ENCODE assay signal across 11 cellular contexts in genomic region chr2:197869501-197870111, GRCh38.
A peak's percentile ranks its signal among the peaks of the same experiment; 100 is the strongest.
DNase-seq lines count a peak whose midpoint lies in the region; FAIRE-seq and TF ChIP-seq lines count a peak whose summit lies in the region.
"Had no signal": no experiment of that assay in that cellular context is flagged by ENCODE, and none has a peak within 500 bp of the region (broad histone marks: within the 10 kb centered on the region; RNA-seq: fewer than 3 reads in every experiment).

No MANE protein-coding gene starts in this region.

- no peaks in the 10 kb centered on the region for H3K27me3 ChIP-seq in astrocyte (ENCODE audit: insufficient read depth, low read length)
- no peaks in the 10 kb centered on the region for H3K27me3 ChIP-seq in parathyroid adenoma (ENCODE audit: control insufficient read depth, insufficient read depth, low read length)
- H3K27me3 ChIP-seq in dorsolateral prefrontal cortex = no peaks in the 10 kb centered on the region

- no peaks in the 10 kb centered on the region for H4K20me1 ChIP-seq in astrocyte (ENCODE audit: insufficient read depth, low read length)

- H3K27me3 Mint-ChIP-seq in astrocyte (ENCODE audit: low read depth, unreplicated experiment) = no peaks in the 10 kb centered on the region

- H3K4me1 Mint-ChIP-seq in astrocyte (ENCODE audit: low read depth, unreplicated experiment) = peaks cover 42% of the 10 kb centered on the region

- TF ChIP-seq CTCF in astrocyte (IDR thresholded peaks at IDR 0.05; ENCODE audit: insufficient read depth, low read depth, low read length) = no peak
- no peak for TF ChIP-seq CTCF in parathyroid adenoma (IDR thresholded peaks at IDR 0.05)
- no peak for TF ChIP-seq CTCF in dorsolateral prefrontal cortex (IDR thresholded peaks at IDR 0.05 in 54 of 56, conservative IDR thresholded peaks at IDR 0.05 in 2 of 56; ENCODE audit: low read depth in 1 of 56, partially characterized antibody in 56 of 56)

- H3K36me3 ChIP-seq in astrocyte (ENCODE audit: insufficient read depth, low read length) (no peaks in the 10 kb centered on the region), parathyroid adenoma (ENCODE audit: control insufficient read depth, insufficient read depth, low read length) (no peaks in the 10 kb centered on the region)

- H3K9ac ChIP-seq in astrocyte (ENCODE audit: low read length) (no peak overlapping the region), parathyroid adenoma (no peak overlapping the region)

- DNase-seq in HS-5 (ENCODE audit: low read depth) (peak; percentile 32), SKM-1 treated with dmso at 0.1 percent for 144 hours (lab: John Stamatoyannopoulos, UW; ENCODE audit: unreplicated experiment) (peak; percentile 51), astrocyte (ENCODE audit: low read depth) (peak; percentile 76), NCI-H1930 (lab: John Stamatoyannopoulos, UW) (no peak), DMS79 treated with DMSO at 0.1 percent for 48 hours (lab: John Stamatoyannopoulos, UW) (no peak), dorsolateral prefrontal cortex (no peak)
- DNase-seq: aorta, small intestine, substantia nigra had no signal

- H3K4me2 ChIP-seq in astrocyte (ENCODE audit: low read length) (no peak overlapping the region), parathyroid adenoma (ENCODE audit: low read length) (peak overlapping the region; percentile 23)

- H3K27ac Mint-ChIP-seq in astrocyte (ENCODE audit: unreplicated experiment) = no peak overlapping the region

- no peaks in the 10 kb centered on the region for H3K36me3 Mint-ChIP-seq in astrocyte (ENCODE audit: low read depth, unreplicated experiment)

- no peak overlapping the region for H3K4me3 Mint-ChIP-seq in astrocyte (ENCODE audit: unreplicated experiment)

- no peaks in the 10 kb centered on the region for H3K79me2 ChIP-seq in astrocyte (ENCODE audit: insufficient read depth, low read length)
- no peaks in the 10 kb centered on the region for H3K79me2 ChIP-seq in parathyroid adenoma

- H3K9me3 Mint-ChIP-seq in astrocyte (ENCODE audit: unreplicated experiment) = no peaks in the 10 kb centered on the region

- no peak overlapping the region for H3K27ac ChIP-seq in astrocyte (ENCODE audit: low read depth, low read length)
- H3K27ac ChIP-seq in parathyroid adenoma = no peak overlapping the region
- H3K27ac ChIP-seq in dorsolateral prefrontal cortex = peak overlapping the region in 3 of 59 donors; percentile 2 to 42 (median 9)

- H2AFZ ChIP-seq in astrocyte (ENCODE audit: low read depth, low read length) (no peak overlapping the region), parathyroid adenoma (peak overlapping the region; percentile 12)

- H3K9me3 ChIP-seq in astrocyte (ENCODE audit: insufficient read depth, low read depth, low read length) (no peaks in the 10 kb centered on the region), parathyroid adenoma (ENCODE audit: control insufficient read depth, low read length) (no peaks in the 10 kb centered on the region)

- H3K4me1 ChIP-seq in astrocyte (ENCODE audit: insufficient read depth, low read length) (peaks cover 16% of the 10 kb centered on the region), parathyroid adenoma (peaks cover 39% of the 10 kb centered on the region)

- FAIRE-seq in astrocyte (lab: Jason Lieb, UNC) = peak; percentile 76
- FAIRE-seq: small intestine had no signal

- H3K4me3 ChIP-seq in astrocyte (ENCODE audit: insufficient read depth, low read depth, low read length) = no peak overlapping the region
- no peak overlapping the region for H3K4me3 ChIP-seq in parathyroid adenoma (ENCODE audit: low read depth, low read length)
- H3K4me3 ChIP-seq in dorsolateral prefrontal cortex = no peak overlapping the region
- H3K4me3 ChIP-seq: lung had no signal

- intact Hi-C loops in dorsolateral prefrontal cortex (cut with DNase I) = loop anchor here in 1 of 2 donors (10.0 kb wide), 1 partner anchor 65 kb away; the partner anchor contains the start of gene PLCL1

Comparison
In these comparisons a context has a peak if more than half of its experiments do, and no peak if none do; other contexts are left out.
1. DNase-seq: peak in HS-5 (single experiment), SKM-1 treated with dmso at 0.1 percent for 144 hours (single experiment) and astrocyte (single experiment); none in NCI-H1930 (0 of 2), DMS79 treated with DMSO at 0.1 percent for 48 hours (single experiment) and dorsolateral prefrontal cortex (0 of 10).